Comparison of ENCODE assay signal across 28 cellular contexts in the genomic region with DNA sequence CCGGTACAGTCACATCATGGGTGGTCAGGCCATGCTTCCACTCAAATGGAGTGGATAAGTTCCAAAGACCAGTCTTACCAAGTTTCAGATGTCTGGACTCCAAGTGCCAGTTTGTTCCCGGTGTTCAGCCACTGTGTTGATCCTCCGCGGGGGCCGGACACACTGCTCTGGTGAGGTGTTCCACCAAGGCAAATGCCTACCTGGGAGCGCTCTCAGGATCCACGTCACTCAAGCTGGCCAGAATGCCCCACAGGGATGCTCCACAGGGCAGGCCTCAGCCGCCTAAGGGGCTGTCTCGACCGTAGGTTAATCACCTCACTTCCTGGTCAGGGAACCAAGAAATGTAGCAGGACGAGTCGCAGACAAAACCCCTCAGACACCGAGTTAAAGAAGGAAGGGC.
"Had no signal": no experiment of that assay in that cellular context is flagged by ENCODE, and none has a peak within 500 bp of the region (broad histone marks: within the 10 kb centered on the region; RNA-seq: fewer than 3 reads in every experiment).

No MANE protein-coding gene starts in this region.

- H3K27me3 Mint-ChIP-seq: stimulated activated memory B cell treated with anti-CD40 and anti-IgM and Interleukin-4, amounts not matched to agents 10 μg/mL and 1 μg/mL and 100 μg/mL, for 72 hours; stimulated activated naive B cell treated with anti-CD40 and anti-IgM and Interleukin-4, amounts not matched to agents 10 μg/mL and 1 μg/mL and 100 μg/mL, for 72 hours; stimulated activated naive CD8-positive, alpha-beta T cell treated with anti-CD3 and anti-CD28 coated beads, Interleukin-15, amount 100 ng/mL, for 72 hours; stimulated activated naive CD8-positive, alpha-beta T cell treated with anti-CD3 and anti-CD28 coated beads, Interleukin-15, Interleukin-2, amounts not matched to agents 100 ng/mL and 50 ng/mL, for 24 hours; type B pancreatic cell had no signal

- H3K27ac ChIP-seq: stomach, suprapubic skin, testis, thoracic aorta, thyroid gland, tibial artery, tibial nerve, transverse colon, upper lobe of left lung, upper lobe of right lung, uterus, vagina had no signal

- H3K27ac Mint-ChIP-seq: stimulated activated effector memory CD8-positive, alpha-beta T cell treated with anti-CD3 and anti-CD28 coated beads, Interleukin-12 subunit alpha, Interleukin-12 subunit beta, amount 100 ng/mL, for 72 hours; stimulated activated memory B cell treated with anti-CD40 and anti-IgM and Interleukin-4, amounts not matched to agents 10 μg/mL and 1 μg/mL and 100 μg/mL, for 72 hours; stimulated activated naive B cell treated with anti-CD40 and anti-IgM and Interleukin-4, amounts not matched to agents 10 μg/mL and 1 μg/mL and 100 μg/mL, for 72 hours; stimulated activated naive CD8-positive, alpha-beta T cell treated with anti-CD3 and anti-CD28 coated beads, Interleukin-15, amount 100 ng/mL, for 72 hours; stimulated activated naive CD8-positive, alpha-beta T cell treated with anti-CD3 and anti-CD28 coated beads, Interleukin-15, Interleukin-2, amounts not matched to agents 100 ng/mL and 50 ng/mL, for 24 hours; type B pancreatic cell had no signal

- H3K36me3 ChIP-seq: stomach, suprapubic skin, thoracic aorta, thyroid gland, tibial artery, tibial nerve, transverse colon, upper lobe of left lung, upper lobe of right lung, uterus, vagina had no signal

- H3K9me3 Mint-ChIP-seq: stimulated activated naive B cell treated with anti-CD40 and anti-IgM and Interleukin-4, amounts not matched to agents 10 μg/mL and 1 μg/mL and 100 μg/mL, for 72 hours; type B pancreatic cell had no signal

- H3K4me1 ChIP-seq: stomach, suprapubic skin, testis, thyroid gland, tibial artery, tibial nerve, transverse colon, upper lobe of left lung, upper lobe of right lung, uterus, vagina had no signal

- H3K9me3 ChIP-seq: stomach, testis, thoracic aorta, thyroid gland, tibial artery, tibial nerve, transverse colon, upper lobe of left lung, upper lobe of right lung, uterus, vagina had no signal

- H3K27me3 ChIP-seq: stomach, suprapubic skin, testis, thyroid gland, tibial artery, tibial nerve, transverse colon, upper lobe of left lung, upper lobe of right lung, uterus, vagina had no signal

- H3K4me1 Mint-ChIP-seq: stimulated activated effector memory CD8-positive, alpha-beta T cell treated with anti-CD3 and anti-CD28 coated beads, Interleukin-12 subunit alpha, Interleukin-12 subunit beta, amount 100 ng/mL, for 72 hours; stimulated activated memory B cell treated with anti-CD40 and anti-IgM and Interleukin-4, amounts not matched to agents 10 μg/mL and 1 μg/mL and 100 μg/mL, for 72 hours; stimulated activated naive B cell treated with anti-CD40 and anti-IgM and Interleukin-4, amounts not matched to agents 10 μg/mL and 1 μg/mL and 100 μg/mL, for 72 hours; stimulated activated naive CD8-positive, alpha-beta T cell treated with anti-CD3 and anti-CD28 coated beads, Interleukin-15, amount 100 ng/mL, for 72 hours had no signal

- DNase-seq: stimulated activated CD4-positive, alpha-beta T cell treated with anti-CD3 and anti-CD28 coated beads, Interleukin-2, amount 100 ng/mL, for 48 hours; stimulated activated CD4-positive, alpha-beta T cell treated with anti-CD3 and anti-CD28 coated beads, Interleukin-4, amount 100 ng/mL, for 1 hour; stimulated activated CD4-positive, alpha-beta T cell treated with anti-CD3 and anti-CD28 coated beads, Interleukin-4, amount 100 ng/mL, for 24 hours; stimulated activated CD4-positive, alpha-beta T cell treated with anti-CD3 and anti-CD28 coated beads, Interleukin-4, amount 100 ng/mL, for 4 hours; stimulated activated CD8-positive, alpha-beta memory T cell treated with anti-CD3 and anti-CD28 coated beads, Interleukin-4, amount 100 ng/mL, for 48 hours; stimulated activated naive B cell treated with anti-CD40 and anti-IgM and Interleukin-4, amounts not matched to agents 10 μg/mL and 1 μg/mL and 100 μg/mL, for 72 hours; stimulated activated naive CD4-positive, alpha-beta T cell; stimulated activated naive CD4-positive, alpha-beta T cell treated with Interleukin-2 at 50 U/mL for 16 hours; stimulated activated naive CD8-positive, alpha-beta T cell treated with anti-CD3 and anti-CD28 coated beads, Interleukin-15, amount 100 ng/mL, for 72 hours; stimulated activated naive CD8-positive, alpha-beta T cell treated with anti-CD3 and anti-CD28 coated beads, Interleukin-15, Interleukin-2, amounts not matched to agents 100 U/mL and 50 U/mL, for 24 hours; stomach; substantia nigra; testis; thyroid gland; tibial artery; transverse colon; trophoblast cell; upper lobe of right lung; uterus had no signal

- ATAC-seq: stimulated activated effector memory CD8-positive, alpha-beta T cell treated with anti-CD3 and anti-CD28 coated beads, Interleukin-12 subunit alpha, Interleukin-12 subunit beta, amount 100 ng/mL, for 72 hours; stimulated activated memory B cell treated with anti-CD40 and anti-IgM and Interleukin-4, amounts not matched to agents 10 μg/mL and 1 μg/mL and 100 μg/mL, for 72 hours; stimulated activated naive B cell treated with anti-CD40 and anti-IgM and Interleukin-4, amounts not matched to agents 10 μg/mL and 1 μg/mL and 100 μg/mL, for 72 hours; stimulated activated naive CD8-positive, alpha-beta T cell treated with anti-CD3 and anti-CD28 coated beads, Interleukin-15, amount 100 ng/mL, for 72 hours; stimulated activated naive CD8-positive, alpha-beta T cell treated with anti-CD3 and anti-CD28 coated beads, Interleukin-15, Interleukin-2, amounts not matched to agents 100 U/mL and 50 U/mL, for 24 hours; upper lobe of right lung had no signal

- H3K4me3 ChIP-seq: stomach, suprapubic skin, testis, thoracic aorta, thyroid gland, tibial artery, tibial nerve, transverse colon, upper lobe of left lung, upper lobe of right lung, uterus, vagina had no signal

- H3K4me3 Mint-ChIP-seq: stimulated activated effector memory CD8-positive, alpha-beta T cell treated with anti-CD3 and anti-CD28 coated beads, Interleukin-12 subunit alpha, Interleukin-12 subunit beta, amount 100 ng/mL, for 72 hours; stimulated activated memory B cell treated with anti-CD40 and anti-IgM and Interleukin-4, amounts not matched to agents 10 μg/mL and 1 μg/mL and 100 μg/mL, for 72 hours; stimulated activated naive B cell treated with anti-CD40 and anti-IgM and Interleukin-4, amounts not matched to agents 10 μg/mL and 1 μg/mL and 100 μg/mL, for 72 hours; stimulated activated naive CD8-positive, alpha-beta T cell treated with anti-CD3 and anti-CD28 coated beads, Interleukin-15, amount 100 ng/mL, for 72 hours; stimulated activated naive CD8-positive, alpha-beta T cell treated with anti-CD3 and anti-CD28 coated beads, Interleukin-15, Interleukin-2, amounts not matched to agents 100 ng/mL and 50 ng/mL, for 24 hours; type B pancreatic cell had no signal

- H3K36me3 Mint-ChIP-seq: stimulated activated effector memory CD8-positive, alpha-beta T cell treated with anti-CD3 and anti-CD28 coated beads, Interleukin-12 subunit alpha, Interleukin-12 subunit beta, amount 100 ng/mL, for 72 hours; stimulated activated memory B cell treated with anti-CD40 and anti-IgM and Interleukin-4, amounts not matched to agents 10 μg/mL and 1 μg/mL and 100 μg/mL, for 72 hours; stimulated activated naive B cell treated with anti-CD40 and anti-IgM and Interleukin-4, amounts not matched to agents 10 μg/mL and 1 μg/mL and 100 μg/mL, for 72 hours; type B pancreatic cell had no signal
